13 cellular contexts compared by ENCODE assay signal in the genomic region with DNA sequence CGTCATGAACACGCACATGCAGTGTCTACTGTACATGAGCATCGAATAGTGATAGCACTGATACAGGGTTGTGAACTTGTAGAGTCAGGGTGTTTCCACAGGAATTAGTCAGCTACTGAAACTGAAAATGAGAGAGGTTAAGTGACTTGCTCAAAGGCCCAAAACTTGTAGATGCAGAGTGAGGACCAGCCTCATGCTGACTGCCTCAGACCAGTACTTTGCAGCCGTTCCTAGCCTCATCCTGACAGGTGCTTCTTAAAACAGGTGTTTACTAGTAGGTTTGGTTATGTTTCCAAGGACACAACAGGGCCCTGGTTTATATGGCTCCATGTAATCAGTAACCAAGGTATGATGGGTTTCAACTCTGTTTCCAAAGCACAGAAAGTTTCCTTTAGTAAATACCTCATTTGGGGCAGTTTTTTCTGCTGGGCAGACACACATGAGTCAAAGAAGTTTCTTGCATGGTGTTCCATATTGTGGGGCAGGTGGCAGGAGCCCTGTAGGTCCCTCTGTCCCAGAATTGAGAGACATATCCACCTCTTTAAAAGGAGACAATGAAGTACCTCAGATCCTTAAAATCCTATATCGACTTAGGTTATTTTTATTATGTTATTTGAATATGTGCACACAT. TPM values are rescaled to one million over a fixed set of nuclear protein-coding genes. Genes with fewer than 3 reads are reported as not detected.
DNase-seq lines count a peak whose midpoint lies in the region; ATAC-seq, FAIRE-seq and TF ChIP-seq lines count a peak whose summit lies in the region.
"Had no signal": no experiment of that assay in that cellular context is flagged by ENCODE, and none has a peak within 500 bp of the region (broad histone marks: within the 10 kb centered on the region; RNA-seq: fewer than 3 reads in every experiment).

No MANE protein-coding gene starts in this region.

- no peak for TF ChIP-seq CTCF in pancreas (IDR thresholded peaks at IDR 0.05)
- no peak for TF ChIP-seq CTCF in heart right ventricle (IDR thresholded peaks at IDR 0.05)

- TF ChIP-seq POLR2A in GM12891 (IDR thresholded peaks at IDR 0.05; ENCODE audit: low read depth, low read length): no peak

- H3K27ac ChIP-seq in pancreas: no peak overlapping the region
- no peak overlapping the region for H3K27ac ChIP-seq in heart right ventricle
- H3K27ac ChIP-seq: psoas muscle had no signal

- H3K27me3 ChIP-seq in pancreas: no peaks in the 10 kb centered on the region
- peaks cover 0 to 22% (median 0%) of the 10 kb centered on the region in 7 donors for H3K27me3 ChIP-seq in heart right ventricle

- intact Hi-C loops in pancreas (cut with DNase I) (no loop called here), heart right ventricle (cut with DNase I) (no loop called here)

- FAIRE-seq in GM18507 (lab: Jason Lieb, UNC): peak; percentile 89
- no peak for FAIRE-seq in pancreas (lab: Jason Lieb, UNC)
- FAIRE-seq in GM12891 (lab: Jason Lieb, UNC): no peak
- FAIRE-seq: D721Med had no signal

- DNase-seq in GM18507 (ENCODE audit: extremely low spot score, insufficient read length, low read depth): no peak
- peak; percentile 23 for DNase-seq in T-helper 2 cell treated with Interferon-gamma antibody and Interleukin-4, amounts not matched to agents 5 μg/mL and 100 μg/mL, for 36 hours (ENCODE audit: low spot score)
- DNase-seq in pancreas: no peak
- no peak for DNase-seq in Kasumi-1 (lab: John Stamatoyannopoulos, UW)
- DNase-seq in GM12891 (ENCODE audit: insufficient read length, low spot score): no peak
- no peak for DNase-seq in heart right ventricle
- DNase-seq: NCI-H1436, psoas muscle, SK-N-SH had no signal

- ATAC-seq in GM19395 (IDR thresholded peaks at IDR 0.05; ENCODE audit: unreplicated experiment) (peak; percentile 97), HG02943 (IDR thresholded peaks at IDR 0.05; ENCODE audit: low read depth, unreplicated experiment) (peak; percentile 94), pancreas (no peak), heart right ventricle (no peak)
- ATAC-seq: HCT116, psoas muscle had no signal

- H3K4me1 Mint-ChIP-seq in T-helper 2 cell treated with Interferon-gamma antibody and Interleukin-4, amounts not matched to agents 5 μg/mL and 100 μg/mL, for 36 hours (ENCODE audit: low read depth): peaks cover 10% of the 10 kb centered on the region

- 83 to 87% methylated on average over 5 of the region's 5 CpGs for WGBS in pancreas, 2 donors
- WGBS in heart right ventricle, 2 donors: 93 to 94% methylated on average over 5 of the region's 5 CpGs

- H3K36me3 Mint-ChIP-seq in T-helper 2 cell treated with Interferon-gamma antibody and Interleukin-4, amounts not matched to agents 5 μg/mL and 100 μg/mL, for 36 hours (ENCODE audit: low read depth): no peaks in the 10 kb centered on the region

- H3K9me3 Mint-ChIP-seq in T-helper 2 cell treated with Interferon-gamma antibody and Interleukin-4, amounts not matched to agents 5 μg/mL and 100 μg/mL, for 36 hours: no peaks in the 10 kb centered on the region

- H3K9me3 ChIP-seq in pancreas: no peaks in the 10 kb centered on the region
- H3K9me3 ChIP-seq in heart right ventricle: no peaks in the 10 kb centered on the region
- H3K9me3 ChIP-seq: psoas muscle, SK-N-SH had no signal

- H3K4me3 ChIP-seq in pancreas (no peak overlapping the region), heart right ventricle (no peak overlapping the region)
- H3K4me3 ChIP-seq: psoas muscle had no signal

- peaks cover 13% of the 10 kb centered on the region for H3K27me3 Mint-ChIP-seq in T-helper 2 cell treated with Interferon-gamma antibody and Interleukin-4, amounts not matched to agents 5 μg/mL and 100 μg/mL, for 36 hours (ENCODE audit: low read depth)

- H3K36me3 ChIP-seq in pancreas (no peaks in the 10 kb centered on the region), heart right ventricle (no peaks in the 10 kb centered on the region)

- no peak overlapping the region for H3K4me3 Mint-ChIP-seq in T-helper 2 cell treated with Interferon-gamma antibody and Interleukin-4, amounts not matched to agents 5 μg/mL and 100 μg/mL, for 36 hours

- H3K4me1 ChIP-seq in pancreas (no peaks in the 10 kb centered on the region), heart right ventricle (peaks cover 0 to 23% (median 3%) of the 10 kb centered on the region in 9 donors)
- H3K4me1 ChIP-seq: psoas muscle had no signal

- H3K27ac Mint-ChIP-seq in T-helper 2 cell treated with Interferon-gamma antibody and Interleukin-4, amounts not matched to agents 5 μg/mL and 100 μg/mL, for 36 hours: no peak overlapping the region

TF ChIP-seq in GM12891, 5 proteins besides CTCF, POLR2A, EP300 and RAD21:
- TF ChIP-seq TAF1 (IDR thresholded peaks at IDR 0.05; ENCODE audit: low read depth, low read length) (no peak), POU2F2 (IDR thresholded peaks at IDR 0.05; ENCODE audit: low read depth, low read length) (no peak), POLR2AphosphoS5 (IDR thresholded peaks at IDR 0.05; ENCODE audit: low read depth, low read length) (no peak), PAX5 (IDR thresholded peaks at IDR 0.05; ENCODE audit: insufficient read depth, low read length, severe bottlenecking) (no peak), SPI1 (IDR thresholded peaks at IDR 0.05; ENCODE audit: low read depth, low read length) (no peak)

RNA-seq across cellular contexts. Expression of a gene that starts 16.0 kb away (rescaled TPM):
- under 1 TPM; 0.16 to 0.84 (median 0.39) TPM for total RNA-seq in pancreas
- under 1 TPM; 0.30 to 0.92 TPM for polyA plus RNA-seq in pancreas
- not detected for polyA plus RNA-seq in GM12891 (2012; ENCODE audit: low read depth, missing spikeins)
- total RNA-seq in heart right ventricle: 10 to 100 TPM in 3 of 10 donors, 1 to 10 TPM in 7; 4.5 to 14.0 (median 9.3) TPM
- polyA plus RNA-seq in heart right ventricle: 1 to 10 TPM in 1 of 2 donors, under 1 TPM in 1; 0.96 to 9.6 TPM
- polyA plus RNA-seq: SK-N-SH had no signal

Comparison
In these comparisons a context has a peak if more than half of its experiments do, and no peak if none do; other contexts are left out.
1. ATAC-seq: peak in GM19395 (single experiment) and HG02943 (single experiment); none in pancreas (0 of 4) and heart right ventricle (0 of 8).